10 cellular contexts compared by ENCODE assay signal in the genomic region with DNA sequence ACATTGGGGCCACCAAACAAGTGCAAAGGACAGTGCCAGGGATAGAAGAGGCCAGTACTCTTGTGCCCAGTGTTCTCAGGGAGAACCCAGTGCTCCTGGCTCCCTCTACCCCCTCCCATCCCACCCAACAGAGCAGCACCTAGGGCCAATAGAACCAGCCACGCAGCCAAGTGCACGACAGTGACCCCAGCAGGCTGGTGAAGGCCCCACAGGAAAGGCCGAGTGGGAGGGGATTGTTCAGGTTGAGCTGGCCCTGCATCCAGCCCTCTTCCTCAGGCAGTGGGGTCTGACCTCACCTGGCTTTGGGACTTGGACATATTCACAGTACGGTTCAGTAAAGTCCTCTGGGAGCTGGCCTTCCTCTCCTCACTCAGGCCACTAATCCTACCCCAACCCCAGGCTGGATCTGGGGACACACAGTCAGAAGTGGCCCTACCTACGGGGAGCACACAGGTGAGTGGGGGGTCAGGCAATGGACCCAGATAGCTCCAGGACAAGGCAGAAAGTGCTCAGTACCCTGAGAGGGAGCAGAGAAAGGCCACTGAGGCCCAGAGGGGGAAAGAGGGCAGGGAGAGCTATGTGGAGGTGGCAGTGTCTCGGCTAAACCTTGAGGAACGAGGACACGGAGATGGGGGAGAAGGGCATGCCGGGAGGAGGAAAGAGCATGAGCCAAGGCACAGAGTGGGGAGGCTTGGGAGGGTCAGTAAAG. TPM values are rescaled to one million over a fixed set of nuclear protein-coding genes. Genes with fewer than 3 reads are reported as not detected.
A peak's percentile ranks its signal among the peaks of the same experiment; 100 is the strongest.
DNase-seq lines count a peak whose midpoint lies in the region; ATAC-seq lines count a peak whose summit lies in the region.
"Had no signal": no experiment of that assay in that cellular context is flagged by ENCODE, and none has a peak within 500 bp of the region (broad histone marks: within the 10 kb centered on the region; RNA-seq: fewer than 3 reads in every experiment).

No MANE protein-coding gene starts in this region.

- peak; percentile 68 for DNase-seq in D341Med (ENCODE audit: low spot score)
- no peak for DNase-seq in T-helper 17 cell
- DNase-seq in immature natural killer cell, result no peak
- no peak for DNase-seq in NCI-H446 (lab: John Stamatoyannopoulos, UW)
- no peak for DNase-seq in pons (ENCODE audit: low spot score)
- DNase-seq in medulla oblongata (ENCODE audit: extremely low spot score), result no peak
- DNase-seq: activated CD8-positive, alpha-beta memory T cell treated with anti-CD3 and anti-CD28 coated beads for 24 hours; NCI-H524 treated with DMSO at 0.1 percent for 48 hours had no signal

- H3K27ac Mint-ChIP-seq in T-helper 17 cell (peak overlapping the region; percentile 88), immature natural killer cell (peak overlapping the region; percentile 15 to 92 (median 79))

- peaks cover 4% of the 10 kb centered on the region for H3K36me3 Mint-ChIP-seq in T-helper 17 cell (ENCODE audit: low read depth)
- peaks cover 4 to 24% (median 7%) of the 10 kb centered on the region in 3 donors for H3K36me3 Mint-ChIP-seq in immature natural killer cell

- H3K27me3 Mint-ChIP-seq in T-helper 17 cell (no peaks in the 10 kb centered on the region), immature natural killer cell (ENCODE audit: low read depth in 3 of 3) (peaks cover 8 to 13% (median 9%) of the 10 kb centered on the region in 3 donors)

- H3K4me1 Mint-ChIP-seq in T-helper 17 cell (peaks cover 25% of the 10 kb centered on the region), immature natural killer cell (peaks cover 58 to 72% of the 10 kb centered on the region in 2 donors)

- ATAC-seq in GM19463 (IDR thresholded peaks at IDR 0.05; ENCODE audit: unreplicated experiment) (peak; percentile 48), T-helper 17 cell (peak; percentile 32), GM18858 (IDR thresholded peaks at IDR 0.05; ENCODE audit: unreplicated experiment) (no peak)

- no peaks in the 10 kb centered on the region for H3K9me3 Mint-ChIP-seq in immature natural killer cell

- no peaks in the 10 kb centered on the region for H3K9me3 ChIP-seq in T-helper 17 cell (ENCODE audit: control insufficient read depth, low read length, poor library complexity, severe bottlenecking)

- H3K4me3 Mint-ChIP-seq in T-helper 17 cell, result no peak overlapping the region
- no peak overlapping the region for H3K4me3 Mint-ChIP-seq in immature natural killer cell

RNA-seq across cellular contexts. Expression of a gene that starts 25.4 kb away (rescaled TPM):
- total RNA-seq in T-helper 17 cell, result 10 to 100 TPM; 28.6 to 38.3 TPM
- polyA plus RNA-seq in immature natural killer cell, result 10 to 100 TPM; 12.1 to 19.3 (median 16.7) TPM

RNA-seq across cellular contexts. Expression of a gene that starts 45.9 kb away (rescaled TPM):
- total RNA-seq in T-helper 17 cell, result 10 to 100 TPM; 13.9 to 16.5 TPM
- polyA plus RNA-seq in immature natural killer cell, result 1 to 10 TPM in 1 of 3 donors, under 1 TPM in 1, not detected in 1; 0.72 to 1.2 TPM
